ENCODE assay signal across 10 cellular contexts in the genomic region with DNA sequence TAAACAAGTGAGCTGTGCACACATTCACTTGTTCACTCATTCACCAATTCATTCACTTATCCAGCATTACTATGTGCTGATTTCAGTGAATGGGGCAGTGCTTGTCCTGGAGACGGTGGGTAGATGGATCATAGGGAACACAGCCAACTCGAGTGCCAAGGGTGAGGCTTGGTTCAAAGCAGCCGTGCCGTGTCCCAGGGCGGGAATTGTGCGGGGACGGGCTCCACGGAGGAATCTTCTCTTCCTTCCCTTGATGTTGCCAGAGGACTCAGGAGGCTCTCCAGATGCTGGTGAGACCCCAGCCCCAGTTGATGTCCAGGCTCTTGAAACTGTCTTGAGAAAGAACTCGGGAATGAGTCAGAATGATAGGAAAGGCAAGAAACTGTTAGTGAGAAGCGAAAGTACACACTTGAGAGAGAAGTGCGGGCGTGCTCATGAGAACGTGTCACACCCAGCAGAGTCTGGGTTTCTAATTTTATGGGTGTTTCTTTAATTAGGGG. TPM values are rescaled to one million over a fixed set of nuclear protein-coding genes. Genes with fewer than 3 reads are reported as not detected.
DNase-seq lines count a peak whose midpoint lies in the region; ATAC-seq and TF ChIP-seq lines count a peak whose summit lies in the region.
"Had no signal": no experiment of that assay in that cellular context is flagged by ENCODE, and none has a peak within 500 bp of the region (broad histone marks: within the 10 kb centered on the region; RNA-seq: fewer than 3 reads in every experiment).

No MANE protein-coding gene starts in this region.

- no peak overlapping the region for H4K8ac ChIP-seq in trophoblast cell (ENCODE audit: low read depth, low read length)

- no peak overlapping the region for H4K91ac ChIP-seq in trophoblast cell (ENCODE audit: low read depth, low read length)

- no peak overlapping the region for H2AFZ ChIP-seq in trophoblast cell (ENCODE audit: insufficient read depth, low read length, poor library complexity)

- peak overlapping the region in 1 of 2 donors; percentile 28 for H3K27ac Mint-ChIP-seq in T-cell
- no peak overlapping the region for H3K27ac Mint-ChIP-seq in endodermal cell

- ATAC-seq in GM18511 (IDR thresholded peaks at IDR 0.05; ENCODE audit: unreplicated experiment) (peak; percentile 64), GM21528 (IDR thresholded peaks at IDR 0.05; ENCODE audit: low FRiP score, unreplicated experiment) (peak; percentile 59), HG03457 (IDR thresholded peaks at IDR 0.05; ENCODE audit: unreplicated experiment) (peak; percentile 40), lower lobe of right lung (peak; percentile 42 to 83), T-cell (replicated peaks in 1 of 4) (no peak)

- intact Hi-C loops in lower lobe of right lung (cut with DNase I) = no loop called here

- H3K4me2 ChIP-seq in trophoblast cell (ENCODE audit: low read length) = no peak overlapping the region

- H3K4me3 ChIP-seq in lower lobe of right lung = peak overlapping the region; percentile 37
- H3K4me3 ChIP-seq in trophoblast cell (ENCODE audit: low read depth, low read length) = no peak overlapping the region
- H3K4me3 ChIP-seq in endodermal cell (ENCODE audit: low read length) = no peak overlapping the region

- no peak overlapping the region for H3K14ac ChIP-seq in trophoblast cell (ENCODE audit: low read length)

- WGBS in trophoblast cell (ENCODE audit: extremely low coverage, insufficient coverage, insufficient read length) = no CpG with 5 or more reads among the region's 13 CpGs
- WGBS in endodermal cell (ENCODE audit: insufficient coverage in 1 of 2, insufficient read length in 1 of 2), 2 experiments = 92 to 94% methylated on average over 13 of the region's 13 CpGs

- TF ChIP-seq CTCF in lower lobe of right lung (IDR thresholded peaks at IDR 0.05) (no peak), endodermal cell (conservative IDR thresholded peaks at IDR 0.05) (no peak)

- H3K4me1 ChIP-seq in lower lobe of right lung (peaks cover 19% of the 10 kb centered on the region), trophoblast cell (ENCODE audit: control insufficient read depth in 1 of 2, insufficient read depth in 2 of 2, low read length in 2 of 2) (peaks cover 9 to 13% of the 10 kb centered on the region in 2 experiments), endodermal cell (ENCODE audit: control insufficient read depth, insufficient read depth, low read length) (peaks cover 14% of the 10 kb centered on the region)

- no peak overlapping the region for H3K23ac ChIP-seq in trophoblast cell (ENCODE audit: low read length)

- no peaks in the 10 kb centered on the region for H3K36me3 ChIP-seq in lower lobe of right lung
- H3K36me3 ChIP-seq in trophoblast cell (ENCODE audit: control insufficient read depth in 1 of 2, insufficient read depth in 2 of 2, low read length in 2 of 2) = no peaks in the 10 kb centered on the region
- H3K36me3 ChIP-seq in endodermal cell (ENCODE audit: control insufficient read depth, insufficient read depth, low read length) = no peaks in the 10 kb centered on the region
- H3K36me3 ChIP-seq: WERI-Rb-1 had no signal

- H2BK5ac ChIP-seq in trophoblast cell (ENCODE audit: low read depth, low read length, poor library complexity) = no peak overlapping the region

- no peaks in the 10 kb centered on the region for H3K27me3 Mint-ChIP-seq in T-cell
- peaks cover 19% of the 10 kb centered on the region for H3K27me3 Mint-ChIP-seq in endodermal cell (ENCODE audit: insufficient read depth)

- H3K79me1 ChIP-seq in trophoblast cell (ENCODE audit: low read length) = peaks cover 2% of the 10 kb centered on the region

- no peak overlapping the region for H3K9ac ChIP-seq in trophoblast cell (ENCODE audit: low read length)
- no peak overlapping the region for H3K9ac ChIP-seq in endodermal cell (ENCODE audit: extremely low read depth, low read length, poor library complexity, severe bottlenecking)

- no peak overlapping the region for H2AK5ac ChIP-seq in trophoblast cell (ENCODE audit: low read length)

- CTCF ChIA-PET in T-cell (lab: Charles Lee) = interaction anchor here in 1 of 2 donors (0.7 kb wide), 1 partner anchor 148 kb away, joined by 3 read pairs; no protein-coding TSS in a partner anchor

- H3K79me2 ChIP-seq in trophoblast cell (ENCODE audit: control insufficient read depth, insufficient read depth, low read length, poor library complexity) = no peaks in the 10 kb centered on the region

- no peaks in the 10 kb centered on the region for H3K9me3 Mint-ChIP-seq in T-cell
- H3K9me3 Mint-ChIP-seq in endodermal cell = peaks cover 9% of the 10 kb centered on the region

- H3K27me3 ChIP-seq in lower lobe of right lung (ENCODE audit: low read depth) = no peaks in the 10 kb centered on the region
- no peaks in the 10 kb centered on the region for H3K27me3 ChIP-seq in trophoblast cell (ENCODE audit: insufficient read depth, low read length)
- H3K27me3 ChIP-seq in endodermal cell (ENCODE audit: control insufficient read depth, insufficient read depth, low read length, poor library complexity, severe bottlenecking) = no peaks in the 10 kb centered on the region

- no peak for DNase-seq in lower lobe of right lung
- DNase-seq in trophoblast cell = no peak
- no peak for DNase-seq in T-cell
- DNase-seq in NCI-H510A treated with DMSO at 0.1 percent for 48 hours (lab: John Stamatoyannopoulos, UW) = no peak
- DNase-seq in endodermal cell = no peak
- DNase-seq: WERI-Rb-1 had no signal

- POLR2A ChIA-PET in T-cell (lab: Charles Lee) = no interaction called here

- H4K12ac ChIP-seq in trophoblast cell (ENCODE audit: low read depth, low read length) = no peak overlapping the region

- H3K36me3 Mint-ChIP-seq in T-cell (no peaks in the 10 kb centered on the region), endodermal cell (ENCODE audit: low read depth) (peaks cover 3% of the 10 kb centered on the region)

- H3K4ac ChIP-seq in trophoblast cell (ENCODE audit: low read depth, low read length) = no peak overlapping the region

- H3K4me3 Mint-ChIP-seq in T-cell (no peak overlapping the region), endodermal cell (no peak overlapping the region)

- H3K27ac ChIP-seq in lower lobe of right lung (peak overlapping the region; percentile 57), trophoblast cell (ENCODE audit: low read depth, low read length) (no peak overlapping the region), endodermal cell (ENCODE audit: low read depth, low read length) (no peak overlapping the region)
- H3K27ac ChIP-seq: WERI-Rb-1 had no signal

- H2BK12ac ChIP-seq in trophoblast cell (ENCODE audit: low read length) = no peak overlapping the region

- H3K9me3 ChIP-seq in lower lobe of right lung = no peaks in the 10 kb centered on the region
- peaks cover 13% of the 10 kb centered on the region for H3K9me3 ChIP-seq in trophoblast cell (ENCODE audit: insufficient read depth, low read depth, low read length)
- no peaks in the 10 kb centered on the region for H3K9me3 ChIP-seq in endodermal cell (ENCODE audit: control insufficient read depth, low read length)

- no peak overlapping the region for H3K18ac ChIP-seq in trophoblast cell (ENCODE audit: low read length)

- no peak overlapping the region for H2BK120ac ChIP-seq in trophoblast cell (ENCODE audit: insufficient read depth, low read length, poor library complexity)

- H3K4me1 Mint-ChIP-seq in T-cell (peaks cover 11 to 22% (median 20%) of the 10 kb centered on the region in 3 donors), endodermal cell (peaks cover 19% of the 10 kb centered on the region)

RNA-seq across cellular contexts. Expression of a gene that starts 3.0 kb away (rescaled TPM):
- total RNA-seq in lower lobe of right lung = 1.4 TPM
- 0.10 and 0.19 TPM in 2 replicates for polyA plus RNA-seq in trophoblast cell (2013)
- under 1 TPM; 0.12 to 0.26 (median 0.23) TPM for total RNA-seq in T-cell
- total RNA-seq in endodermal cell = under 1 TPM in 1 of 2 donors, not detected in 1; 0.13 TPM
- polyA plus RNA-seq in endodermal cell (2013, experiment 1 of 2) = not detected
- polyA plus RNA-seq in endodermal cell (2013, experiment 2 of 2) = 0.33 TPM
- polyA plus RNA-seq: liver had no signal

Comparison
In these comparisons a context has a peak if more than half of its experiments do, and no peak if none do; other contexts are left out.
1. ATAC-seq: peak in GM18511 (single experiment), GM21528 (single experiment), HG03457 (single experiment) and lower lobe of right lung (2 of 2); none in T-cell (0 of 4).